Comparison of ENCODE assay signal across 10 cellular contexts in the genomic region with DNA sequence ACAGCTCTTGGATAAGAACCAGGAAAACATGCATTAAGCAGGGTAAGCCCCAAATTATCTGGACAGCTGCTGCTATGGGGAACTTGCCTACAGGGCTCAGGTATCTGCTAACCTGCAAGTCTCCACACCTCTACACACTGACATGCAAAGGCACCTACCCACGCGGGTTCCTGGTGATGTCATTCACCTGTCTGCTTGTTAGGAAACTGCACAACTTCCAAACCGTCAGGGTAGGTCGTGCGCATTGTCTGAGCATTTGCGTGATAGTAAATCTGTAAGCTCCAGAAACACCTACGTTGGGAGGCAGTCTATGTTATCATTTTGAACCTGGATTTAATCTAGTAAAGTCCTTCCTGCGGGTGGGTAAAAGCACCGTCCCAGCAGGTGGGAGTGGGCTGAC. TPM values are rescaled to one million over a fixed set of nuclear protein-coding genes. Genes with fewer than 3 reads are reported as not detected.
"Had no signal": no experiment of that assay in that cellular context is flagged by ENCODE, and none has a peak within 500 bp of the region (broad histone marks: within the 10 kb centered on the region; RNA-seq: fewer than 3 reads in every experiment).

No MANE protein-coding gene starts in this region.

RNA-seq across cellular contexts. Expression of a gene that starts 42.5 kb away (rescaled TPM):
- total RNA-seq: OCI-LY7, PC-3, PC-9, Peyer's patch, Right ventricle myocardium inferior, Right ventricle myocardium superior, RPMI7951, SJCRH30, SJSA1, SK-MEL-5 had no signal
